ENCODE assay signal across 22 cellular contexts in the genomic region with DNA sequence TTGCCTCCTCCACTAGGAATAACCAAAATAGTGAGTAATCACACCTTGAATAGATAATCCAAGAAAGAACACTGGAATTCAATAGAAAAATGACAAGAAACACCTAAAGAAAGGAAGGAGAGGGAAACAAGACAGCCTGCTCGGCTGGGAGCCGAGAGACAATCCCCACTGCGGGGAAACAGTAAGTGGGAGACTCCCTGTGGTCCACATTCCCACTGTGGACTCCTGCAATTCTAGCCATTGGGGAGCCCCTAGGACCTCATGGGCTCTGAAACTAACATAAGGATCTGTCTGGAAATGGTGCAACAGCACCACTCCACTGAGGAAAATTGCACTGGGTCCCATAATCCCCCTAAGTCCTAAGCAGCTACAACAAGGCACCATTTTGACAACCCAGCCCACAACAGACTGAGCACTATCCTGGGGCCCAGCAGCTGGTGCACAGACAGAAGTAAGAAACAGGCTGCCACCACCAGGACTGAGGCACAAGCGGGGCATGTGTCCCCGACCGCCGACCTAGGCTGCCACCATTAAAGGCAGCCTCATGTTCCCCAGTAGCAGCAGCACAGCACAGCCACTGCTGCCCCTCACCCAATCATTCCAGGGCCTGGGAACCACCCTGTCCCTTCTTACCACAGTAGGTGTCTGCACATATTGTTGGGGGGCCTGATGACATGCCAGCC.
"Had no signal": no experiment of that assay in that cellular context is flagged by ENCODE, and none has a peak within 500 bp of the region (broad histone marks: within the 10 kb centered on the region; RNA-seq: fewer than 3 reads in every experiment).

No MANE protein-coding gene starts in this region.

- H3K9me3 Mint-ChIP-seq: activated CD4-positive, alpha-beta T cell treated with anti-CD3 and anti-CD28 coated beads, Interleukin-2, amount 10 ng/mL, durations not matched to agents 7 days and 5 days; activated naive CD4-positive, alpha-beta T cell treated with anti-CD3 and anti-CD28 coated beads, Interleukin-2, amount 50 U/mL, for 24 hours; memory B cell; natural killer cell; T-cell had no signal

- DNase-seq: activated CD4-positive, alpha-beta T cell treated with anti-CD3 and anti-CD28 coated beads, Interleukin-2, amount 10 ng/mL, durations not matched to agents 7 days and 5 days; activated CD4-positive, CD25-positive, alpha-beta regulatory T cell; activated CD8-positive, alpha-beta T cell treated with anti-CD3 and anti-CD28 coated beads, Interleukin-2, amount 10 ng/mL, durations not matched to agents 7 days and 5 days; activated gamma-delta T cell; effector CD4-positive, alpha-beta T cell; heart right ventricle; mucosa of descending colon; natural killer cell; nucleus accumbens; posterior cingulate gyrus; retina; stimulated activated CD4-positive, alpha-beta T cell treated with anti-CD3 and anti-CD28 coated beads, Interleukin-1b, Interleukin-23, amount 100 ng/mL, for 48 hours; stimulated activated CD8-positive, alpha-beta memory T cell treated with anti-CD3 and anti-CD28 coated beads, Interleukin-4, amount 100 ng/mL, for 48 hours; stimulated activated naive CD8-positive, alpha-beta T cell treated with anti-CD3 and anti-CD28 coated beads, Interleukin-15, Interleukin-2, amounts not matched to agents 100 U/mL and 50 U/mL, for 24 hours; substantia nigra; T-cell; T-helper 9 cell; tibial artery had no signal

- H3K4me1 ChIP-seq: esophagus muscularis mucosa, gastroesophageal sphincter, tibial artery had no signal

- H3K36me3 ChIP-seq: esophagus muscularis mucosa, heart right ventricle had no signal

- ATAC-seq: activated CD8-positive, alpha-beta T cell treated with anti-CD3 and anti-CD28 coated beads, Interleukin-2, amount 10 ng/mL, durations not matched to agents 7 days and 5 days; gastroesophageal sphincter; mucosa of descending colon; natural killer cell; stimulated activated naive CD8-positive, alpha-beta T cell treated with anti-CD3 and anti-CD28 coated beads, Interleukin-15, Interleukin-2, amounts not matched to agents 100 U/mL and 50 U/mL, for 24 hours; T-cell had no signal

- H3K27me3 Mint-ChIP-seq: activated CD4-positive, alpha-beta T cell treated with anti-CD3 and anti-CD28 coated beads, Interleukin-2, amount 10 ng/mL, durations not matched to agents 7 days and 5 days; activated naive CD4-positive, alpha-beta T cell treated with anti-CD3 and anti-CD28 coated beads, Interleukin-2, amount 50 U/mL, for 24 hours; memory B cell; T-cell had no signal

- H3K27ac ChIP-seq: esophagus muscularis mucosa, gastroesophageal sphincter, heart right ventricle, tibial artery had no signal

- H3K27me3 ChIP-seq: esophagus muscularis mucosa, gastroesophageal sphincter, heart right ventricle, tibial artery had no signal

- H3K4me3 Mint-ChIP-seq: activated CD4-positive, alpha-beta T cell treated with anti-CD3 and anti-CD28 coated beads, Interleukin-2, amount 10 ng/mL, durations not matched to agents 7 days and 5 days; activated CD8-positive, alpha-beta T cell treated with anti-CD3 and anti-CD28 coated beads, Interleukin-2, amount 10 ng/mL, durations not matched to agents 7 days and 5 days; activated naive CD4-positive, alpha-beta T cell treated with anti-CD3 and anti-CD28 coated beads, Interleukin-2, amount 50 U/mL, for 24 hours; memory B cell; natural killer cell had no signal

- H3K27ac Mint-ChIP-seq: activated CD4-positive, alpha-beta T cell treated with anti-CD3 and anti-CD28 coated beads, Interleukin-2, amount 10 ng/mL, durations not matched to agents 7 days and 5 days; activated CD8-positive, alpha-beta T cell treated with anti-CD3 and anti-CD28 coated beads, Interleukin-2, amount 10 ng/mL, durations not matched to agents 7 days and 5 days; memory B cell; natural killer cell; T-cell had no signal

- H3K4me3 ChIP-seq: esophagus muscularis mucosa, gastroesophageal sphincter, heart right ventricle, mucosa of descending colon, tibial artery had no signal

- H3K36me3 Mint-ChIP-seq: natural killer cell had no signal

- H3K9me3 ChIP-seq: esophagus muscularis mucosa, gastroesophageal sphincter, heart right ventricle, mucosa of descending colon, tibial artery had no signal
